In genomic region chr6:24798740-24799540, GRCh38 we compare ENCODE assay signal across 1 cellular context.
TF ChIP-seq lines count a peak whose summit lies in the region.

Gene ARMH2, minus strand, starts transcription at chr6:24798917. Its CDS starts 60 bp downstream, at chr6:24798857.

TF ChIP-seq in IMR-90, 13 proteins besides CTCF, POLR2A, EP300 and RAD21:
- TF ChIP-seq MXI1 (IDR thresholded peaks at IDR 0.05; ENCODE audit: borderline replicate concordance, low read depth, low read length) (no peak), USF2 (IDR thresholded peaks at IDR 0.05; ENCODE audit: low read depth, low read length) (no peak), BHLHE40 (IDR thresholded peaks at IDR 0.05; ENCODE audit: low read depth, low read length) (no peak), MAZ (IDR thresholded peaks at IDR 0.05; ENCODE audit: borderline replicate concordance, low read depth, low read length) (no peak), SMC3 (IDR thresholded peaks at IDR 0.05; ENCODE audit: low read depth, low read length) (no peak), CEBPB (IDR thresholded peaks at IDR 0.05; ENCODE audit: low read depth, low read length) (no peak), FOS (IDR thresholded peaks at IDR 0.05; ENCODE audit: low read depth, low read length) (no peak), NFE2L2 (IDR thresholded peaks at IDR 0.05; ENCODE audit: low read depth, low read length) (no peak), MAFK (IDR thresholded peaks at IDR 0.05; ENCODE audit: low read depth, low read length) (no peak), RCOR1 (IDR thresholded peaks at IDR 0.05; ENCODE audit: insufficient replicate concordance, low read length) (no peak), RFX5 (IDR thresholded peaks at IDR 0.05; ENCODE audit: low read depth, low read length) (no peak), CHD1 (IDR thresholded peaks at IDR 0.05; ENCODE audit: low read depth, low read length) (no peak)
- TF ChIP-seq, protein P1, sequence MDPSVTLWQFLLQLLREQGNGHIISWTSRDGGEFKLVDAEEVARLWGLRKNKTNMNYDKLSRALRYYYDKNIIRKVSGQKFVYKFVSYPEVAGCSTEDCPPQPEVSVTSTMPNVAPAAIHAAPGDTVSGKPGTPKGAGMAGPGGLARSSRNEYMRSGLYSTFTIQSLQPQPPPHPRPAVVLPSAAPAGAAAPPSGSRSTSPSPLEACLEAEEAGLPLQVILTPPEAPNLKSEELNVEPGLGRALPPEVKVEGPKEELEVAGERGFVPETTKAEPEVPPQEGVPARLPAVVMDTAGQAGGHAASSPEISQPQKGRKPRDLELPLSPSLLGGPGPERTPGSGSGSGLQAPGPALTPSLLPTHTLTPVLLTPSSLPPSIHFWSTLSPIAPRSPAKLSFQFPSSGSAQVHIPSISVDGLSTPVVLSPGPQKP (IDR thresholded peaks at IDR 0.05; ENCODE audit: borderline replicate concordance, low read depth, low read length), result no peak
